In the genomic region with DNA sequence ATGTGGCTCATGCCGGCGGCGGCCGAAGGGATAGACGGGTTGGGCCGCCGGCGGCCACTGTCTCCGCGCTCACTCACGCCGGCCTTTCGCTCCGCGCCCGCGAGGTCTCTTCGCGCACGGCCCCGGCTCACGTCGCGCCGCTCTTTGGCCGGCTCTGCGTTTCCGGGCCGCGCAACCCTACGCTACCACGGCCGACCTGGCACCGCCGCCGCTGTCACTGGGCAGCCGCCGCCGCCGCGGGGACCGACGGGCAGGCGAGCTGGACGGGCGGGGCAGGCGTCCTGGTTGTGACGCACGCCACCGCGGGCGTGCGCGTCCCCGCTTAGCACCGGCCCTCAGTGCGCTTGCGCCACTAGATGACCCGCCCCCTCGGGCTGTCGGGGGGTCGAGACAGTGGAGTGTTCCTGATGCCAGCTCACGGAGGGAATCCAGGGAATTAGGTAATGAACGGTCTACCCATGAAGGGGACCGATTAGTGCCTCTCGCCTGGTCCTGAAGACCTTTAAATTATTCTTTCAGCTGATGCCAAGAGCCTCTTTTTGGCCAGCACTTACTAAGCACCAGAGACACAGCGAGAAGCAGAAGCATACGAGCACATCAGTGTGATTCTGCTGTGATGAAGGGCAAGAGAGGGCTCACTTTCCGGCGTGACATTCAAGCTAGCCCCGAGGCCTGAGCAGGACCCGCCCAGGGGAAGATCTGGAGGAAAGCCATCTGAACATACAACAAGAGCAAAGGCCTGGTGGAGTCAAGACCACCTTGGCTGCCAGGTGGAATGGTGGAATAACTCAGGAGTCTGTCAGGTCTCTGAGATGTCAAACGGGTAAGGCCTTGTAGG, we compare ENCODE assay signal across 1 cellular context.
TF ChIP-seq lines count a peak whose summit lies in the region.

PRKAR2A (minus strand) TSS at position 289 of the 838 bp plus-strand sequence; CDS start at position 11, 278 bp downstream.

TF ChIP-seq in K562, 482 proteins besides CTCF, POLR2A, EP300 and RAD21 (continued from another document and continues in another):
- TF ChIP-seq, protein P1, sequence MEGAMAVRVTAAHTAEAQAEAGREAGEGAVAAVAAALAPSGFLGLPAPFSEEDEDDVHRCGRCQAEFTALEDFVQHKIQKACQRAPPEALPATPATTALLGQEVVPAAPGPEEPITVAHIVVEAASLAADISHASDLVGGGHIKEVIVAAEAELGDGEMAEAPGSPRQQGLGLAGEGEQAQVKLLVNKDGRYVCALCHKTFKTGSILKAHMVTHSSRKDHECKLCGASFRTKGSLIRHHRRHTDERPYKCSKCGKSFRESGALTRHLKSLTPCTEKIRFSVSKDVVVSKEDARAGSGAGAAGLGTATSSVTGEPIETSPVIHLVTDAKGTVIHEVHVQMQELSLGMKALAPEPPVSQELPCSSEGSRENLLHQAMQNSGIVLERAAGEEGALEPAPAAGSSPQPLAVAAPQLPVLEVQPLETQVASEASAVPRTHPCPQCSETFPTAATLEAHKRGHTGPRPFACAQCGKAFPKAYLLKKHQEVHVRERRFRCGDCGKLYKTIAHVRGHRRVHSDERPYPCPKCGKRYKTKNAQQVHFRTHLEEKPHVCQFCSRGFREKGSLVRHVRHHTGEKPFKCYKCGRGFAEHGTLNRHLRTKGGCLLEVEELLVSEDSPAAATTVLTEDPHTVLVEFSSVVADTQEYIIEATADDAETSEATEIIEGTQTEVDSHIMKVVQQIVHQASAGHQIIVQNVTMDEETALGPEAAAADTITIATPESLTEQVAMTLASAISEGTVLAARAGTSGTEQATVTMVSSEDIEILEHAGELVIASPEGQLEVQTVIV (CRISPR knock-in tag; IDR thresholded peaks at IDR 0.05; ENCODE audit: borderline replicate concordance), result no peak
- TF ChIP-seq ZBTB17 (CRISPR knock-in tag; IDR thresholded peaks at IDR 0.05), result no peak
- TF ChIP-seq HNRNPL (IDR thresholded peaks at IDR 0.05; ENCODE audit: low read depth, low read length), result peak; percentile 92
- TF ChIP-seq GABPB2 (CRISPR knock-in tag; conservative IDR thresholded peaks at IDR 0.05), result no peak
- peak; percentile 79; the same call in 1 of the 2 replicates for TF ChIP-seq PHF8 (IDR thresholded peaks at IDR 0.05; ENCODE audit: borderline replicate concordance, low read length)
- no peak for TF ChIP-seq RBM14 (IDR thresholded peaks at IDR 0.05; ENCODE audit: borderline replicate concordance, insufficient read depth, low read depth, low read length)
- no peak for TF ChIP-seq KLF6 (CRISPR knock-in tag; IDR thresholded peaks at IDR 0.05; ENCODE audit: borderline replicate concordance)
- no peak for TF ChIP-seq ZNF586 (CRISPR knock-in tag; conservative IDR thresholded peaks at IDR 0.05)
- no peak for TF ChIP-seq NFRKB (IDR thresholded peaks at IDR 0.05; ENCODE audit: low read depth)
- no peak for TF ChIP-seq ETS2 (tag; IDR thresholded peaks at IDR 0.05; ENCODE audit: borderline replicate concordance, poor library complexity, severe bottlenecking)
- TF ChIP-seq MTA2 (IDR thresholded peaks at IDR 0.05; ENCODE audit: low read depth), result no peak
- no peak for TF ChIP-seq TRIM24 (IDR thresholded peaks at IDR 0.05)
- TF ChIP-seq THRA (IDR thresholded peaks at IDR 0.05), result no peak
- no peak for TF ChIP-seq ZNF124 (CRISPR knock-in tag; IDR thresholded peaks at IDR 0.05)
- TF ChIP-seq CBX5 (IDR thresholded peaks at IDR 0.05; ENCODE audit: borderline replicate concordance, low read depth), result no peak
- no peak for TF ChIP-seq ZZZ3 (IDR thresholded peaks at IDR 0.05)
- TF ChIP-seq NFIC (IDR thresholded peaks at IDR 0.05), result peak; percentile 4; the same call in 1 of the 2 replicates
- no peak for TF ChIP-seq ZNF668 (CRISPR knock-in tag; IDR thresholded peaks at IDR 0.05)
- no peak for TF ChIP-seq TEAD4 (IDR thresholded peaks at IDR 0.05; ENCODE audit: low read length)
- no peak for TF ChIP-seq TEAD4 (CRISPR knock-in tag; IDR thresholded peaks at IDR 0.05; ENCODE audit: borderline replicate concordance)
- no peak for TF ChIP-seq MAFK (IDR thresholded peaks at IDR 0.05; ENCODE audit: low read length)
- TF ChIP-seq KLF1 (tag; IDR thresholded peaks at IDR 0.05), result no peak
- no peak for TF ChIP-seq FOXM1 (IDR thresholded peaks at IDR 0.05; ENCODE audit: low read depth)
- TF ChIP-seq FOXM1 (CRISPR knock-in tag; IDR thresholded peaks at IDR 0.05; ENCODE audit: low read depth), result no peak
- TF ChIP-seq MAZ (CRISPR knock-in tag; conservative IDR thresholded peaks at IDR 0.05 in 1 of 2, IDR thresholded peaks at IDR 0.05 in 1 of 2), result peak; percentile 6 to 87; a peak in 3 of 4 replicates
- TF ChIP-seq BHLHE40 (IDR thresholded peaks at IDR 0.05; ENCODE audit: low read length), result peak; percentile 27; the same call in 1 of the 2 replicates
- TF ChIP-seq, protein P2, sequence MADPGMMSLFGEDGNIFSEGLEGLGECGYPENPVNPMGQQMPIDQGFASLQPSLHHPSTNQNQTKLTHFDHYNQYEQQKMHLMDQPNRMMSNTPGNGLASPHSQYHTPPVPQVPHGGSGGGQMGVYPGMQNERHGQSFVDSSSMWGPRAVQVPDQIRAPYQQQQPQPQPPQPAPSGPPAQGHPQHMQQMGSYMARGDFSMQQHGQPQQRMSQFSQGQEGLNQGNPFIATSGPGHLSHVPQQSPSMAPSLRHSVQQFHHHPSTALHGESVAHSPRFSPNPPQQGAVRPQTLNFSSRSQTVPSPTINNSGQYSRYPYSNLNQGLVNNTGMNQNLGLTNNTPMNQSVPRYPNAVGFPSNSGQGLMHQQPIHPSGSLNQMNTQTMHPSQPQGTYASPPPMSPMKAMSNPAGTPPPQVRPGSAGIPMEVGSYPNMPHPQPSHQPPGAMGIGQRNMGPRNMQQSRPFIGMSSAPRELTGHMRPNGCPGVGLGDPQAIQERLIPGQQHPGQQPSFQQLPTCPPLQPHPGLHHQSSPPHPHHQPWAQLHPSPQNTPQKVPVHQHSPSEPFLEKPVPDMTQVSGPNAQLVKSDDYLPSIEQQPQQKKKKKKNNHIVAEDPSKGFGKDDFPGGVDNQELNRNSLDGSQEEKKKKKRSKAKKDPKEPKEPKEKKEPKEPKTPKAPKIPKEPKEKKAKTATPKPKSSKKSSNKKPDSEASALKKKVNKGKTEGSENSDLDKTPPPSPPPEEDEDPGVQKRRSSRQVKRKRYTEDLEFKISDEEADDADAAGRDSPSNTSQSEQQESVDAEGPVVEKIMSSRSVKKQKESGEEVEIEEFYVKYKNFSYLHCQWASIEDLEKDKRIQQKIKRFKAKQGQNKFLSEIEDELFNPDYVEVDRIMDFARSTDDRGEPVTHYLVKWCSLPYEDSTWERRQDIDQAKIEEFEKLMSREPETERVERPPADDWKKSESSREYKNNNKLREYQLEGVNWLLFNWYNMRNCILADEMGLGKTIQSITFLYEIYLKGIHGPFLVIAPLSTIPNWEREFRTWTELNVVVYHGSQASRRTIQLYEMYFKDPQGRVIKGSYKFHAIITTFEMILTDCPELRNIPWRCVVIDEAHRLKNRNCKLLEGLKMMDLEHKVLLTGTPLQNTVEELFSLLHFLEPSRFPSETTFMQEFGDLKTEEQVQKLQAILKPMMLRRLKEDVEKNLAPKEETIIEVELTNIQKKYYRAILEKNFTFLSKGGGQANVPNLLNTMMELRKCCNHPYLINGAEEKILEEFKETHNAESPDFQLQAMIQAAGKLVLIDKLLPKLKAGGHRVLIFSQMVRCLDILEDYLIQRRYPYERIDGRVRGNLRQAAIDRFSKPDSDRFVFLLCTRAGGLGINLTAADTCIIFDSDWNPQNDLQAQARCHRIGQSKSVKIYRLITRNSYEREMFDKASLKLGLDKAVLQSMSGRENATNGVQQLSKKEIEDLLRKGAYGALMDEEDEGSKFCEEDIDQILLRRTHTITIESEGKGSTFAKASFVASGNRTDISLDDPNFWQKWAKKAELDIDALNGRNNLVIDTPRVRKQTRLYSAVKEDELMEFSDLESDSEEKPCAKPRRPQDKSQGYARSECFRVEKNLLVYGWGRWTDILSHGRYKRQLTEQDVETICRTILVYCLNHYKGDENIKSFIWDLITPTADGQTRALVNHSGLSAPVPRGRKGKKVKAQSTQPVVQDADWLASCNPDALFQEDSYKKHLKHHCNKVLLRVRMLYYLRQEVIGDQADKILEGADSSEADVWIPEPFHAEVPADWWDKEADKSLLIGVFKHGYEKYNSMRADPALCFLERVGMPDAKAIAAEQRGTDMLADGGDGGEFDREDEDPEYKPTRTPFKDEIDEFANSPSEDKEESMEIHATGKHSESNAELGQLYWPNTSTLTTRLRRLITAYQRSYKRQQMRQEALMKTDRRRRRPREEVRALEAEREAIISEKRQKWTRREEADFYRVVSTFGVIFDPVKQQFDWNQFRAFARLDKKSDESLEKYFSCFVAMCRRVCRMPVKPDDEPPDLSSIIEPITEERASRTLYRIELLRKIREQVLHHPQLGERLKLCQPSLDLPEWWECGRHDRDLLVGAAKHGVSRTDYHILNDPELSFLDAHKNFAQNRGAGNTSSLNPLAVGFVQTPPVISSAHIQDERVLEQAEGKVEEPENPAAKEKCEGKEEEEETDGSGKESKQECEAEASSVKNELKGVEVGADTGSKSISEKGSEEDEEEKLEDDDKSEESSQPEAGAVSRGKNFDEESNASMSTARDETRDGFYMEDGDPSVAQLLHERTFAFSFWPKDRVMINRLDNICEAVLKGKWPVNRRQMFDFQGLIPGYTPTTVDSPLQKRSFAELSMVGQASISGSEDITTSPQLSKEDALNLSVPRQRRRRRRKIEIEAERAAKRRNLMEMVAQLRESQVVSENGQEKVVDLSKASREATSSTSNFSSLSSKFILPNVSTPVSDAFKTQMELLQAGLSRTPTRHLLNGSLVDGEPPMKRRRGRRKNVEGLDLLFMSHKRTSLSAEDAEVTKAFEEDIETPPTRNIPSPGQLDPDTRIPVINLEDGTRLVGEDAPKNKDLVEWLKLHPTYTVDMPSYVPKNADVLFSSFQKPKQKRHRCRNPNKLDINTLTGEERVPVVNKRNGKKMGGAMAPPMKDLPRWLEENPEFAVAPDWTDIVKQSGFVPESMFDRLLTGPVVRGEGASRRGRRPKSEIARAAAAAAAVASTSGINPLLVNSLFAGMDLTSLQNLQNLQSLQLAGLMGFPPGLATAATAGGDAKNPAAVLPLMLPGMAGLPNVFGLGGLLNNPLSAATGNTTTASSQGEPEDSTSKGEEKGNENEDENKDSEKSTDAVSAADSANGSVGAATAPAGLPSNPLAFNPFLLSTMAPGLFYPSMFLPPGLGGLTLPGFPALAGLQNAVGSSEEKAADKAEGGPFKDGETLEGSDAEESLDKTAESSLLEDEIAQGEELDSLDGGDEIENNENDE (IDR thresholded peaks at IDR 0.05; ENCODE audit: low read depth, low read length), result no peak
- no peak for TF ChIP-seq LCOR (CRISPR knock-in tag; IDR thresholded peaks at IDR 0.05)
- no peak for TF ChIP-seq TAL1 (IDR thresholded peaks at IDR 0.05)
- TF ChIP-seq, protein P3, sequence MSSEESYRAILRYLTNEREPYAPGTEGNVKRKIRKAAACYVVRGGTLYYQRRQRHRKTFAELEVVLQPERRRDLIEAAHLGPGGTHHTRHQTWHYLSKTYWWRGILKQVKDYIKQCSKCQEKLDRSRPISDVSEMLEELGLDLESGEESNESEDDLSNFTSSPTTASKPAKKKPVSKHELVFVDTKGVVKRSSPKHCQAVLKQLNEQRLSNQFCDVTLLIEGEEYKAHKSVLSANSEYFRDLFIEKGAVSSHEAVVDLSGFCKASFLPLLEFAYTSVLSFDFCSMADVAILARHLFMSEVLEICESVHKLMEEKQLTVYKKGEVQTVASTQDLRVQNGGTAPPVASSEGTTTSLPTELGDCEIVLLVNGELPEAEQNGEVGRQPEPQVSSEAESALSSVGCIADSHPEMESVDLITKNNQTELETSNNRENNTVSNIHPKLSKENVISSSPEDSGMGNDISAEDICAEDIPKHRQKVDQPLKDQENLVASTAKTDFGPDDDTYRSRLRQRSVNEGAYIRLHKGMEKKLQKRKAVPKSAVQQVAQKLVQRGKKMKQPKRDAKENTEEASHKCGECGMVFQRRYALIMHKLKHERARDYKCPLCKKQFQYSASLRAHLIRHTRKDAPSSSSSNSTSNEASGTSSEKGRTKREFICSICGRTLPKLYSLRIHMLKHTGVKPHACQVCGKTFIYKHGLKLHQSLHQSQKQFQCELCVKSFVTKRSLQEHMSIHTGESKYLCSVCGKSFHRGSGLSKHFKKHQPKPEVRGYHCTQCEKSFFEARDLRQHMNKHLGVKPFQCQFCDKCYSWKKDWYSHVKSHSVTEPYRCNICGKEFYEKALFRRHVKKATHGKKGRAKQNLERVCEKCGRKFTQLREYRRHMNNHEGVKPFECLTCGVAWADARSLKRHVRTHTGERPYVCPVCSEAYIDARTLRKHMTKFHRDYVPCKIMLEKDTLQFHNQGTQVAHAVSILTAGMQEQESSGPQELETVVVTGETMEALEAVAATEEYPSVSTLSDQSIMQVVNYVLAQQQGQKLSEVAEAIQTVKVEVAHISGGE (CRISPR knock-in tag; IDR thresholded peaks at IDR 0.05), result peak in 1 of 3 experiments; percentile 10; a peak in 1 of 6 replicates
- TF ChIP-seq BCLAF1 (IDR thresholded peaks at IDR 0.05; ENCODE audit: borderline replicate concordance in 1 of 2, control insufficient read depth in 1 of 2, low read depth in 2 of 2, low read length in 1 of 2), result no peak
